ENCODE assay signal across 27 cellular contexts in genomic region chr10:33968983-33969382, GRCh38.
"Had no signal": no experiment of that assay in that cellular context is flagged by ENCODE, and none has a peak within 500 bp of the region (broad histone marks: within the 10 kb centered on the region; RNA-seq: fewer than 3 reads in every experiment).

No MANE protein-coding gene starts in this region.

- H3K36me3 ChIP-seq: stomach, suprapubic skin, thoracic aorta, thyroid gland, tibial artery, tibial nerve, transverse colon, upper lobe of left lung, upper lobe of right lung, uterus, vagina had no signal

- DNase-seq: stimulated activated CD4-positive, alpha-beta T cell treated with anti-CD3 and anti-CD28 coated beads, Interleukin-2, amount 100 ng/mL, for 48 hours; stimulated activated CD4-positive, alpha-beta T cell treated with anti-CD3 and anti-CD28 coated beads, Interleukin-4, amount 100 ng/mL, for 1 hour; stimulated activated CD4-positive, alpha-beta T cell treated with anti-CD3 and anti-CD28 coated beads, Interleukin-4, amount 100 ng/mL, for 24 hours; stimulated activated CD4-positive, alpha-beta T cell treated with anti-CD3 and anti-CD28 coated beads, Interleukin-4, amount 100 ng/mL, for 4 hours; stimulated activated CD8-positive, alpha-beta memory T cell treated with anti-CD3 and anti-CD28 coated beads, Interleukin-4, amount 100 ng/mL, for 48 hours; stimulated activated naive B cell treated with anti-CD40 and anti-IgM and Interleukin-4, amounts not matched to agents 10 μg/mL and 1 μg/mL and 100 μg/mL, for 72 hours; stimulated activated naive CD4-positive, alpha-beta T cell; stimulated activated naive CD4-positive, alpha-beta T cell treated with Interleukin-2 at 50 U/mL for 16 hours; stimulated activated naive CD8-positive, alpha-beta T cell treated with anti-CD3 and anti-CD28 coated beads, Interleukin-15, amount 100 ng/mL, for 72 hours; stimulated activated naive CD8-positive, alpha-beta T cell treated with anti-CD3 and anti-CD28 coated beads, Interleukin-15, Interleukin-2, amounts not matched to agents 100 U/mL and 50 U/mL, for 24 hours; stomach; substantia nigra; testis; thyroid gland; tibial artery; transverse colon; trophoblast cell; upper lobe of left lung; upper lobe of right lung; uterus had no signal

- H3K27me3 ChIP-seq: stomach, suprapubic skin, testis, thyroid gland, tibial artery, tibial nerve, transverse colon, upper lobe of left lung, upper lobe of right lung, uterus, vagina had no signal

- H3K4me3 ChIP-seq: stomach, suprapubic skin, testis, thoracic aorta, thyroid gland, tibial artery, tibial nerve, transverse colon, upper lobe of left lung, upper lobe of right lung, uterus, vagina had no signal

- H3K9me3 ChIP-seq: suprapubic skin, testis, thoracic aorta, thyroid gland, tibial artery, tibial nerve, transverse colon, upper lobe of left lung, upper lobe of right lung, uterus, vagina had no signal

- FAIRE-seq: urothelium cell line had no signal

- H3K27ac ChIP-seq: stomach, suprapubic skin, testis, thoracic aorta, thyroid gland, tibial artery, tibial nerve, transverse colon, upper lobe of left lung, upper lobe of right lung, uterus, vagina had no signal

- H3K4me1 ChIP-seq: stomach, suprapubic skin, testis, thyroid gland, tibial artery, tibial nerve, transverse colon, upper lobe of left lung, upper lobe of right lung, uterus, vagina had no signal

- ATAC-seq: stimulated activated effector memory CD8-positive, alpha-beta T cell treated with anti-CD3 and anti-CD28 coated beads, Interleukin-12 subunit alpha, Interleukin-12 subunit beta, amount 100 ng/mL, for 72 hours; stimulated activated memory B cell treated with anti-CD40 and anti-IgM and Interleukin-4, amounts not matched to agents 10 μg/mL and 1 μg/mL and 100 μg/mL, for 72 hours; stimulated activated naive B cell treated with anti-CD40 and anti-IgM and Interleukin-4, amounts not matched to agents 10 μg/mL and 1 μg/mL and 100 μg/mL, for 72 hours; stimulated activated naive CD8-positive, alpha-beta T cell treated with anti-CD3 and anti-CD28 coated beads, Interleukin-15, amount 100 ng/mL, for 72 hours; stimulated activated naive CD8-positive, alpha-beta T cell treated with anti-CD3 and anti-CD28 coated beads, Interleukin-15, Interleukin-2, amounts not matched to agents 100 U/mL and 50 U/mL, for 24 hours; upper lobe of right lung had no signal
